9 cellular contexts compared by ENCODE assay signal in the genomic region with DNA sequence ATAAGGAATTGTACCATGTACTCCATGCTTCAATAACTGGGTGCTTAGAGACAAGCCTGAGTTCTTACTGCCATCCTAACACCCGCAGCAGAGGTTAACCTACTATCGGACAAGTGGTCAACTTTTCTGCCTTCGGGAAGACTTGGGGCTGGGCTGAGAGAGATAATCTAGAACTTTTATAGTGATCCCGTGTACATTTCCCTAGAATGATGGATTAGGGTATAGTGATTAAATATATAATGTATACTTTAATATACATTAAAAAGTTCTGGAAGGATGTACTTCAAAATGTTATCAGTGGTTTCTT. TPM values are rescaled to one million over a fixed set of nuclear protein-coding genes. Genes with fewer than 3 reads are reported as not detected.
A peak's percentile ranks its signal among the peaks of the same experiment; 100 is the strongest.
DNase-seq lines count a peak whose midpoint lies in the region; ATAC-seq and TF ChIP-seq lines count a peak whose summit lies in the region.
"Had no signal": no experiment of that assay in that cellular context is flagged by ENCODE, and none has a peak within 500 bp of the region (broad histone marks: within the 10 kb centered on the region; RNA-seq: fewer than 3 reads in every experiment).

No MANE protein-coding gene starts in this region.

- H3K36me3 ChIP-seq in adipocyte (ENCODE audit: control insufficient read depth, insufficient read depth, low read length, severe bottlenecking) (no peaks in the 10 kb centered on the region), left lung (no peaks in the 10 kb centered on the region), tibial artery (no peaks in the 10 kb centered on the region)

- H3K9ac ChIP-seq in adipocyte (ENCODE audit: low read length): peak overlapping the region; percentile 96

- H3K9me3 ChIP-seq in adipocyte (ENCODE audit: control insufficient read depth, low read length): no peaks in the 10 kb centered on the region
- no peaks in the 10 kb centered on the region for H3K9me3 ChIP-seq in left lung
- H3K9me3 ChIP-seq in tibial artery: no peaks in the 10 kb centered on the region

- H3K4me3 ChIP-seq in adipocyte (ENCODE audit: low read length) (peak overlapping the region; percentile 85), left lung (peak overlapping the region; percentile 51 to 56), tibial artery (peak overlapping the region; percentile 66 to 86)

- H3K4me1 ChIP-seq in adipocyte (ENCODE audit: control insufficient read depth, insufficient read depth, low read length): peaks cover 18% of the 10 kb centered on the region
- H3K4me1 ChIP-seq in left lung: peaks cover 0 to 41% of the 10 kb centered on the region in 2 donors
- H3K4me1 ChIP-seq in tibial artery: peaks cover 0 to 15% (median 5%) of the 10 kb centered on the region in 4 donors

- TF ChIP-seq CTCF in left lung (IDR thresholded peaks at IDR 0.05): no peak
- TF ChIP-seq CTCF in tibial artery (IDR thresholded peaks at IDR 0.05): no peak

- no peak for DNase-seq in activated T-cell treated with anti-CD3 and anti-CD28 coated beads, Interleukin-2, amount 50 U/mL, for 4 hours
- DNase-seq in activated T-cell treated with anti-CD3 and anti-CD28 coated beads for 4 hours: no peak
- DNase-seq in adipocyte (ENCODE audit: low read depth): no peak
- no peak for DNase-seq in left lung
- DNase-seq in tibial artery: no peak
- DNase-seq in NCI-H2171 (lab: John Stamatoyannopoulos, UW): no peak
- DNase-seq in stimulated activated naive CD4-positive, alpha-beta T cell treated with Interleukin-2 at 50 U/mL for 16 hours (lab: John Stamatoyannopoulos, UW): no peak

- H3K4me1 Mint-ChIP-seq in activated T-cell treated with anti-CD3 and anti-CD28 coated beads, Interleukin-2, amount 50 U/mL, for 4 hours (ENCODE audit: low read depth): peaks cover 41% of the 10 kb centered on the region

- H3K9me3 Mint-ChIP-seq in activated T-cell treated with anti-CD3 and anti-CD28 coated beads, Interleukin-2, amount 50 U/mL, for 4 hours: no peaks in the 10 kb centered on the region

- H3K27me3 ChIP-seq in adipocyte (replicated peaks; ENCODE audit: control insufficient read depth, insufficient read depth, low read length): no peaks in the 10 kb centered on the region
- H3K27me3 ChIP-seq in left lung: no peaks in the 10 kb centered on the region
- H3K27me3 ChIP-seq in tibial artery: no peaks in the 10 kb centered on the region

- H3K27me3 Mint-ChIP-seq in activated T-cell treated with anti-CD3 and anti-CD28 coated beads, Interleukin-2, amount 50 U/mL, for 4 hours (ENCODE audit: low read depth): no peaks in the 10 kb centered on the region

- no peaks in the 10 kb centered on the region for H3K36me3 Mint-ChIP-seq in activated T-cell treated with anti-CD3 and anti-CD28 coated beads, Interleukin-2, amount 50 U/mL, for 4 hours (ENCODE audit: insufficient read depth)

- ATAC-seq in activated T-cell treated with anti-CD3 and anti-CD28 coated beads, Interleukin-2, amount 50 U/mL, for 4 hours: no peak
- no peak for ATAC-seq in left lung
- ATAC-seq in HG03520 (IDR thresholded peaks at IDR 0.05; ENCODE audit: unreplicated experiment): no peak

- H3K4me3 Mint-ChIP-seq in activated T-cell treated with anti-CD3 and anti-CD28 coated beads, Interleukin-2, amount 50 U/mL, for 4 hours: peak overlapping the region; percentile 89

- H3K27ac ChIP-seq in left lung (peak overlapping the region; percentile 99 to 100), tibial artery (peak overlapping the region; percentile 97 to 98)

- intact Hi-C loops in left lung (cut with DNase I) (no loop called here), tibial artery (cut with DNase I; ENCODE audit: low total_unique reads) (no loop called here)

RNA-seq across cellular contexts. Expression of a gene that starts 12.2 kb away (rescaled TPM):
- 100 to 1,000 TPM; 531 to 572 (median 556) TPM for total RNA-seq in activated T-cell treated with anti-CD3 and anti-CD28 coated beads, Interleukin-2, amount 50 U/mL, for 4 hours
- total RNA-seq in left lung: 100 to 1,000 TPM; 161 to 230 TPM

RNA-seq across cellular contexts. Expression of a gene that starts 15.8 kb away (rescaled TPM):
- 1 to 10 TPM; 1.3 to 3.8 (median 1.6) TPM for total RNA-seq in activated T-cell treated with anti-CD3 and anti-CD28 coated beads, Interleukin-2, amount 50 U/mL, for 4 hours
- total RNA-seq in left lung: 1 to 10 TPM; 4.4 to 4.7 TPM

RNA-seq across cellular contexts. Expression of a gene that starts 49.7 kb away (rescaled TPM):
- not detected for total RNA-seq in activated T-cell treated with anti-CD3 and anti-CD28 coated beads, Interleukin-2, amount 50 U/mL, for 4 hours
- total RNA-seq in left lung: 1 to 10 TPM; 1.0 to 6.0 TPM
- total RNA-seq: Daoy had no signal
